16 cellular contexts compared by ENCODE assay signal in the genomic region with DNA sequence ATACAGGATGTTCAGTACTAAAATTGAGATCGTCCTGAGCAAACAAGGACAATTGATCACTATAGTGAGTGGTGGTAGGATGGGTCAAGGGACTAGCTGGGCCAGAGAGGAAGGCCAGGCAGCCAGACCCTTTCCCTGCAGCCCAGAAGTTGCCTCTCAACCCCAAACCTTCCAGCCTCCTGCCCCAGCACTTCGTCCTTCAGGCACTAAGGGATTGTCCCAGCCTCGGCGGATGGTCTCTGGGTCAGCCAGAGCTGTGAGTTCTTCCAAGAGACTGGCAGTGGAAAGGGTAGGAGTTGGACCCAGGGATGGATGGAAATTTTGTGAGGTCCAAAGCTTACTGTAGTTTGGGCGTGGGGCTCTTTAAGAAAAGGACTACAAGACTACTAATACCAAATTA. TPM values are rescaled to one million over a fixed set of nuclear protein-coding genes. Genes with fewer than 3 reads are reported as not detected.
A peak's percentile ranks its signal among the peaks of the same experiment; 100 is the strongest.
DNase-seq lines count a peak whose midpoint lies in the region; ATAC-seq and TF ChIP-seq lines count a peak whose summit lies in the region.
"Had no signal": no experiment of that assay in that cellular context is flagged by ENCODE, and none has a peak within 500 bp of the region (broad histone marks: within the 10 kb centered on the region; RNA-seq: fewer than 3 reads in every experiment).

No MANE protein-coding gene starts in this region.

- intact Hi-C loops in naive thymus-derived CD4-positive, alpha-beta T cell (cut with micrococcal nuclease): loop anchor here in 1 of 2 donors (10.0 kb wide), 1 partner anchor 262 kb away; no protein-coding TSS in a partner anchor
- intact Hi-C loops in upper lobe of right lung (cut with DNase I): no loop called here

- no peak for ATAC-seq in stimulated activated naive CD8-positive, alpha-beta T cell treated with anti-CD3 and anti-CD28 coated beads, Interleukin-15, Interleukin-2, amounts not matched to agents 100 U/mL and 50 U/mL, for 24 hours
- ATAC-seq in activated T-helper 17 cell treated with anti-CD3 and anti-CD28 coated beads, Interleukin-2, amount 50 U/mL, for 72 hours (replicated peaks): no peak
- ATAC-seq in naive thymus-derived CD4-positive, alpha-beta T cell: no peak
- ATAC-seq in upper lobe of right lung: no peak
- no peak for ATAC-seq in HG03469 (IDR thresholded peaks at IDR 0.05; ENCODE audit: unreplicated experiment)

- H3K27ac Mint-ChIP-seq in stimulated activated naive CD8-positive, alpha-beta T cell treated with anti-CD3 and anti-CD28 coated beads, Interleukin-15, Interleukin-2, amounts not matched to agents 100 ng/mL and 50 ng/mL, for 24 hours: no peak overlapping the region
- no peak overlapping the region for H3K27ac Mint-ChIP-seq in activated T-helper 17 cell treated with anti-CD3 and anti-CD28 coated beads, Interleukin-2, amount 50 U/mL, for 72 hours
- H3K27ac Mint-ChIP-seq in naive thymus-derived CD4-positive, alpha-beta T cell: no peak overlapping the region

- CTCF ChIA-PET in naive thymus-derived CD4-positive, alpha-beta T cell (lab: Charles Lee): no interaction called here

- no peaks in the 10 kb centered on the region for H3K36me3 Mint-ChIP-seq in stimulated activated naive CD8-positive, alpha-beta T cell treated with anti-CD3 and anti-CD28 coated beads, Interleukin-15, Interleukin-2, amounts not matched to agents 100 ng/mL and 50 ng/mL, for 24 hours (ENCODE audit: low read depth)
- no peaks in the 10 kb centered on the region for H3K36me3 Mint-ChIP-seq in activated T-helper 17 cell treated with anti-CD3 and anti-CD28 coated beads, Interleukin-2, amount 50 U/mL, for 72 hours (ENCODE audit: low read depth)
- H3K36me3 Mint-ChIP-seq in naive thymus-derived CD4-positive, alpha-beta T cell: no peaks in the 10 kb centered on the region

- H3K4me1 ChIP-seq in naive thymus-derived CD4-positive, alpha-beta T cell (ENCODE audit: control insufficient read depth in 2 of 2, insufficient read depth in 2 of 2, low read length in 2 of 2): peaks cover 0 to 10% of the 10 kb centered on the region in 2 donors
- H3K4me1 ChIP-seq in upper lobe of right lung: peaks cover 25% of the 10 kb centered on the region
- H3K4me1 ChIP-seq: parathyroid adenoma had no signal

- H3K9me3 ChIP-seq in naive thymus-derived CD4-positive, alpha-beta T cell (ENCODE audit: control insufficient read depth in 2 of 3, low read length in 3 of 3): no peaks in the 10 kb centered on the region
- no peaks in the 10 kb centered on the region for H3K9me3 ChIP-seq in upper lobe of right lung
- H3K9me3 ChIP-seq: tibial nerve had no signal

- H3K4me3 Mint-ChIP-seq in stimulated activated naive CD8-positive, alpha-beta T cell treated with anti-CD3 and anti-CD28 coated beads, Interleukin-15, Interleukin-2, amounts not matched to agents 100 ng/mL and 50 ng/mL, for 24 hours: peak overlapping the region; percentile 23
- peak overlapping the region; percentile 32 for H3K4me3 Mint-ChIP-seq in activated T-helper 17 cell treated with anti-CD3 and anti-CD28 coated beads, Interleukin-2, amount 50 U/mL, for 72 hours
- peak overlapping the region in 9 of 10 donors; percentile 15 to 74 (median 42) for H3K4me3 Mint-ChIP-seq in naive thymus-derived CD4-positive, alpha-beta T cell

- no peak overlapping the region for H3K4me3 ChIP-seq in naive thymus-derived CD4-positive, alpha-beta T cell (ENCODE audit: low read length)
- H3K4me3 ChIP-seq in upper lobe of right lung: no peak overlapping the region

- H3K9me3 Mint-ChIP-seq in stimulated activated naive CD8-positive, alpha-beta T cell treated with anti-CD3 and anti-CD28 coated beads, Interleukin-15, Interleukin-2, amounts not matched to agents 100 ng/mL and 50 ng/mL, for 24 hours: no peaks in the 10 kb centered on the region
- H3K9me3 Mint-ChIP-seq in activated T-helper 17 cell treated with anti-CD3 and anti-CD28 coated beads, Interleukin-2, amount 50 U/mL, for 72 hours: no peaks in the 10 kb centered on the region
- H3K9me3 Mint-ChIP-seq in naive thymus-derived CD4-positive, alpha-beta T cell: no peaks in the 10 kb centered on the region

- peaks cover 0 to 10% of the 10 kb centered on the region in 2 donors for H3K27me3 ChIP-seq in naive thymus-derived CD4-positive, alpha-beta T cell (ENCODE audit: control insufficient read depth in 2 of 2, insufficient read depth in 2 of 2, low read length in 2 of 2)
- H3K27me3 ChIP-seq in upper lobe of right lung: peaks cover 76% of the 10 kb centered on the region

- H3K4me1 Mint-ChIP-seq in stimulated activated naive CD8-positive, alpha-beta T cell treated with anti-CD3 and anti-CD28 coated beads, Interleukin-15, Interleukin-2, amounts not matched to agents 100 ng/mL and 50 ng/mL, for 24 hours (ENCODE audit: low read depth): peaks cover 12% of the 10 kb centered on the region
- H3K4me1 Mint-ChIP-seq in activated T-helper 17 cell treated with anti-CD3 and anti-CD28 coated beads, Interleukin-2, amount 50 U/mL, for 72 hours: peaks cover 6% of the 10 kb centered on the region
- H3K4me1 Mint-ChIP-seq in naive thymus-derived CD4-positive, alpha-beta T cell: peaks cover 9 to 13% (median 12%) of the 10 kb centered on the region in 7 donors

- H3K27me3 Mint-ChIP-seq in stimulated activated naive CD8-positive, alpha-beta T cell treated with anti-CD3 and anti-CD28 coated beads, Interleukin-15, Interleukin-2, amounts not matched to agents 100 ng/mL and 50 ng/mL, for 24 hours: peaks cover 78% of the 10 kb centered on the region
- peaks cover 59% of the 10 kb centered on the region for H3K27me3 Mint-ChIP-seq in activated T-helper 17 cell treated with anti-CD3 and anti-CD28 coated beads, Interleukin-2, amount 50 U/mL, for 72 hours
- peaks cover 68 to 88% (median 73%) of the 10 kb centered on the region in 5 donors for H3K27me3 Mint-ChIP-seq in naive thymus-derived CD4-positive, alpha-beta T cell

- POLR2A ChIA-PET in naive thymus-derived CD4-positive, alpha-beta T cell (lab: Charles Lee): no interaction called here

- no peak for DNase-seq in stimulated activated naive CD8-positive, alpha-beta T cell treated with anti-CD3 and anti-CD28 coated beads, Interleukin-15, Interleukin-2, amounts not matched to agents 100 U/mL and 50 U/mL, for 24 hours
- DNase-seq in naive thymus-derived CD4-positive, alpha-beta T cell: no peak
- peak; percentile 26 for DNase-seq in upper lobe of right lung
- DNase-seq in stimulated activated CD4-positive, alpha-beta T cell treated with anti-CD3 and anti-CD28 coated beads, Interleukin-2, amount 100 ng/mL, for 24 hours: no peak
- DNase-seq in T1000 (lab: John Stamatoyannopoulos, UW): no peak
- DNase-seq: activated CD4-positive, alpha-beta T cell treated with anti-CD3 and anti-CD28 coated beads for 48 hours; caudate nucleus; IMR-90; left cardiac atrium; NCI-H510A had no signal

- no peaks in the 10 kb centered on the region for H3K36me3 ChIP-seq in naive thymus-derived CD4-positive, alpha-beta T cell (ENCODE audit: control insufficient read depth in 2 of 3, insufficient read depth in 3 of 3, low read length in 3 of 3)
- no peaks in the 10 kb centered on the region for H3K36me3 ChIP-seq in upper lobe of right lung
- H3K36me3 ChIP-seq: tibial nerve had no signal

- no peak for TF ChIP-seq CTCF in upper lobe of right lung (IDR thresholded peaks at IDR 0.05)

- no peak overlapping the region for H3K27ac ChIP-seq in naive thymus-derived CD4-positive, alpha-beta T cell (ENCODE audit: low read depth, low read length)
- H3K27ac ChIP-seq in upper lobe of right lung: no peak overlapping the region
- H3K27ac ChIP-seq: parathyroid adenoma, tibial nerve had no signal

RNA-seq across cellular contexts. Expression of a gene that starts 3.6 kb away (rescaled TPM):
- total RNA-seq in activated T-helper 17 cell treated with anti-CD3 and anti-CD28 coated beads, Interleukin-2, amount 50 U/mL, for 72 hours: not detected
- not detected for total RNA-seq in naive thymus-derived CD4-positive, alpha-beta T cell
- polyA plus RNA-seq in naive thymus-derived CD4-positive, alpha-beta T cell: not detected
- total RNA-seq in upper lobe of right lung: not detected
- total RNA-seq: IMR-90, mononuclear cell, tibial nerve had no signal
- polyA plus RNA-seq: IMR-90 had no signal
